In the genomic region with DNA sequence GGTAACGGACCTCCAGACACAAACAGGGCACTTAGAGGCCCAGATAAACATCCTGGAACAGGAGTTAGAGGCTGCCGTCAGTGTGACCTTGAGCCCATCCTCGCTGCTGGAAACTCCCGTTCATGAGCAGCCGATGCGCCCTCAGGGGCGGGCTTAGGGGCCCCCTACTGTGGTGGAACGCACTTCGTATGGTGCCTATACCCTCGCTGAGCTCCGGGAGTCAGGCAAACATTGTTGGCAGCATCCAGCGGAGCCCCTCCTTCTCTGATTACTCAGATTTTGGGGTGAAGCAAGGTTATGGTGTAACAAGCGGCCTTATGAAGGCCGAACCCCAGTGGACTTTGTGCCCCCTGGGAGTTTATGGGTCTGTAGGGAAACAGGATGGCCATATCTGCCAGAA, we compare ENCODE assay signal across 7 cellular contexts.
"Had no signal": no experiment of that assay in that cellular context is flagged by ENCODE, and none has a peak within 500 bp of the region (broad histone marks: within the 10 kb centered on the region; RNA-seq: fewer than 3 reads in every experiment).

No MANE protein-coding gene starts in this region.

- H3K4me3 Mint-ChIP-seq: HFFc6, IgD-negative memory B cell had no signal

- H3K4me1 Mint-ChIP-seq: IgD-negative memory B cell had no signal

- H3K4me1 ChIP-seq: HAP-1 had no signal

- H3K9me3 ChIP-seq: HAP-1 had no signal

- H3K36me3 Mint-ChIP-seq: IgD-negative memory B cell had no signal

- DNase-seq: GM23248, GOT3, H7, HFFc6 had no signal

- H3K36me3 ChIP-seq: HAP-1 had no signal

- H3K27me3 Mint-ChIP-seq: IgD-negative memory B cell had no signal

- H3K27ac ChIP-seq: GM23248 had no signal

- H3K4me3 ChIP-seq: GM23248, HAP-1 had no signal

- ATAC-seq: HCT116 had no signal

- H3K27ac Mint-ChIP-seq: HFFc6 had no signal
